ENCODE assay signal across 1 cellular context in the genomic region with DNA sequence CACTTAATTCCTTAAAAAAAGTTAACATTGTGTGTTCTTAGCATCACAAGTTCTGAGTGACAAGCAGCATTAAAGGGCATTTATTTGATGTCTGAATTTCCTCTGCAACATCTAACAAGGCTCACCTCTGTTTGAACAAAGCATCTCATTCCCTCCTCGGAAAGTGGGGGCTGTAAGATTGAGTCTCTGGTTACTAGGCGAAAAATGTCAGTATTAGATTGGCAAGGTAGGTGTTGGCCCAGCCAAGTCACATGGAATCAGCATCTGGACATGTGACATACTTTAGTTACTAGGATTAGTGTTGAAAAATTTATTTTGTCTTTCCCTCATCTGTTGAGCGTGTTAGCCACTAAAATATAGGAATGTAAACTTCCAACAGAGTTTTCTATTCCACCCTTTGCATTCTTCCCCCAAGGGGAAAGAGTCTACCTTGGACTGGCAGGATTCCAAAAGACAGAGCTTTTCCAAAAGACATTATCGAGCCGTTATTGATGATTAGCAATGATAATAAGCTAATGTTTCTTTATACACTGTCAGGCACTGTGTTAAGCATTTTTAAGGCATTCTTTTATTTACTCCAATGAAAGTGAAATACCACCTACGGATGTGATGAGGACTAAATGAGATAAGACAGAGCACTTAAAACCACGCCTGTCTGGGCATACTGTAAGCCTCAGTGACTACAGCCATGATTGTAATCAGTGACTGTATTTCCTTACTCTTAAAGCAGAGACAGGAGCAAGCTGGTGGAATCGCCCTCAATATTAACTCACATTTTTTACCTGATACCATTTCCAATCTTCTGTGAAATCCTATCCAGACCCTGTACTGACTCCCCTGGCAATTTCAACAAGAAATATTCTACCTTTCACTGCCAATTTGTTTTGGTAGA.
TF ChIP-seq lines count a peak whose summit lies in the region.

No MANE protein-coding gene starts in this region.

TF ChIP-seq in K562, 482 proteins besides CTCF, POLR2A, EP300 and RAD21 (continued from another document and continues in another):
- TF ChIP-seq, protein P1, sequence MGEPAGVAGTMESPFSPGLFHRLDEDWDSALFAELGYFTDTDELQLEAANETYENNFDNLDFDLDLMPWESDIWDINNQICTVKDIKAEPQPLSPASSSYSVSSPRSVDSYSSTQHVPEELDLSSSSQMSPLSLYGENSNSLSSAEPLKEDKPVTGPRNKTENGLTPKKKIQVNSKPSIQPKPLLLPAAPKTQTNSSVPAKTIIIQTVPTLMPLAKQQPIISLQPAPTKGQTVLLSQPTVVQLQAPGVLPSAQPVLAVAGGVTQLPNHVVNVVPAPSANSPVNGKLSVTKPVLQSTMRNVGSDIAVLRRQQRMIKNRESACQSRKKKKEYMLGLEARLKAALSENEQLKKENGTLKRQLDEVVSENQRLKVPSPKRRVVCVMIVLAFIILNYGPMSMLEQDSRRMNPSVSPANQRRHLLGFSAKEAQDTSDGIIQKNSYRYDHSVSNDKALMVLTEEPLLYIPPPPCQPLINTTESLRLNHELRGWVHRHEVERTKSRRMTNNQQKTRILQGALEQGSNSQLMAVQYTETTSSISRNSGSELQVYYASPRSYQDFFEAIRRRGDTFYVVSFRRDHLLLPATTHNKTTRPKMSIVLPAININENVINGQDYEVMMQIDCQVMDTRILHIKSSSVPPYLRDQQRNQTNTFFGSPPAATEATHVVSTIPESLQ (CRISPR knock-in tag; IDR thresholded peaks at IDR 0.05) = no peak
- TF ChIP-seq, protein P2, sequence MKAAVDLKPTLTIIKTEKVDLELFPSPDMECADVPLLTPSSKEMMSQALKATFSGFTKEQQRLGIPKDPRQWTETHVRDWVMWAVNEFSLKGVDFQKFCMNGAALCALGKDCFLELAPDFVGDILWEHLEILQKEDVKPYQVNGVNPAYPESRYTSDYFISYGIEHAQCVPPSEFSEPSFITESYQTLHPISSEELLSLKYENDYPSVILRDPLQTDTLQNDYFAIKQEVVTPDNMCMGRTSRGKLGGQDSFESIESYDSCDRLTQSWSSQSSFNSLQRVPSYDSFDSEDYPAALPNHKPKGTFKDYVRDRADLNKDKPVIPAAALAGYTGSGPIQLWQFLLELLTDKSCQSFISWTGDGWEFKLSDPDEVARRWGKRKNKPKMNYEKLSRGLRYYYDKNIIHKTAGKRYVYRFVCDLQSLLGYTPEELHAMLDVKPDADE (conservative IDR thresholded peaks at IDR 0.05; ENCODE audit: control insufficient read depth, low read depth, low read length) = no peak
- TF ChIP-seq PML (IDR thresholded peaks at IDR 0.05; ENCODE audit: low read length) (0 out of 2 replicates have a peak, but pooled peaks have one; percentile 20), COPS2 (conservative IDR thresholded peaks at IDR 0.05) (no peak), SMC3 (conservative IDR thresholded peaks at IDR 0.05; ENCODE audit: insufficient read depth, low read depth, low read length) (no peak), SMAD4 (CRISPR knock-in tag; conservative IDR thresholded peaks at IDR 0.05) (0 out of 2 replicates have a peak, but pooled peaks have one; percentile 56), ZFPM2 (CRISPR knock-in tag; IDR thresholded peaks at IDR 0.05) (no peak), ZNF140 (CRISPR knock-in tag; IDR thresholded peaks at IDR 0.05) (no peak), NRF1 (conservative IDR thresholded peaks at IDR 0.05 in 1 of 2, IDR thresholded peaks at IDR 0.05 in 1 of 2) (no peak; a peak in 1 of 4 replicates), ETS2 (tag; IDR thresholded peaks at IDR 0.05; ENCODE audit: borderline replicate concordance, poor library complexity, severe bottlenecking) (no peak), MCM7 (IDR thresholded peaks at IDR 0.05) (no peak), ZNF699 (CRISPR knock-in tag; IDR thresholded peaks at IDR 0.05; ENCODE audit: insufficient replicate concordance) (no peak), GATAD2A (IDR thresholded peaks at IDR 0.05) (no peak)
- TF ChIP-seq, protein P3, sequence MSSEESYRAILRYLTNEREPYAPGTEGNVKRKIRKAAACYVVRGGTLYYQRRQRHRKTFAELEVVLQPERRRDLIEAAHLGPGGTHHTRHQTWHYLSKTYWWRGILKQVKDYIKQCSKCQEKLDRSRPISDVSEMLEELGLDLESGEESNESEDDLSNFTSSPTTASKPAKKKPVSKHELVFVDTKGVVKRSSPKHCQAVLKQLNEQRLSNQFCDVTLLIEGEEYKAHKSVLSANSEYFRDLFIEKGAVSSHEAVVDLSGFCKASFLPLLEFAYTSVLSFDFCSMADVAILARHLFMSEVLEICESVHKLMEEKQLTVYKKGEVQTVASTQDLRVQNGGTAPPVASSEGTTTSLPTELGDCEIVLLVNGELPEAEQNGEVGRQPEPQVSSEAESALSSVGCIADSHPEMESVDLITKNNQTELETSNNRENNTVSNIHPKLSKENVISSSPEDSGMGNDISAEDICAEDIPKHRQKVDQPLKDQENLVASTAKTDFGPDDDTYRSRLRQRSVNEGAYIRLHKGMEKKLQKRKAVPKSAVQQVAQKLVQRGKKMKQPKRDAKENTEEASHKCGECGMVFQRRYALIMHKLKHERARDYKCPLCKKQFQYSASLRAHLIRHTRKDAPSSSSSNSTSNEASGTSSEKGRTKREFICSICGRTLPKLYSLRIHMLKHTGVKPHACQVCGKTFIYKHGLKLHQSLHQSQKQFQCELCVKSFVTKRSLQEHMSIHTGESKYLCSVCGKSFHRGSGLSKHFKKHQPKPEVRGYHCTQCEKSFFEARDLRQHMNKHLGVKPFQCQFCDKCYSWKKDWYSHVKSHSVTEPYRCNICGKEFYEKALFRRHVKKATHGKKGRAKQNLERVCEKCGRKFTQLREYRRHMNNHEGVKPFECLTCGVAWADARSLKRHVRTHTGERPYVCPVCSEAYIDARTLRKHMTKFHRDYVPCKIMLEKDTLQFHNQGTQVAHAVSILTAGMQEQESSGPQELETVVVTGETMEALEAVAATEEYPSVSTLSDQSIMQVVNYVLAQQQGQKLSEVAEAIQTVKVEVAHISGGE (CRISPR knock-in tag; IDR thresholded peaks at IDR 0.05) = no peak
- TF ChIP-seq, protein P4, sequence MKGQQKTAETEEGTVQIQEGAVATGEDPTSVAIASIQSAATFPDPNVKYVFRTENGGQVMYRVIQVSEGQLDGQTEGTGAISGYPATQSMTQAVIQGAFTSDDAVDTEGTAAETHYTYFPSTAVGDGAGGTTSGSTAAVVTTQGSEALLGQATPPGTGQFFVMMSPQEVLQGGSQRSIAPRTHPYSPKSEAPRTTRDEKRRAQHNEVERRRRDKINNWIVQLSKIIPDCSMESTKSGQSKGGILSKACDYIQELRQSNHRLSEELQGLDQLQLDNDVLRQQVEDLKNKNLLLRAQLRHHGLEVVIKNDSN (CRISPR knock-in tag; IDR thresholded peaks at IDR 0.05) = peak; percentile 30; the same call in 1 of the 2 replicates
- TF ChIP-seq, protein P5, sequence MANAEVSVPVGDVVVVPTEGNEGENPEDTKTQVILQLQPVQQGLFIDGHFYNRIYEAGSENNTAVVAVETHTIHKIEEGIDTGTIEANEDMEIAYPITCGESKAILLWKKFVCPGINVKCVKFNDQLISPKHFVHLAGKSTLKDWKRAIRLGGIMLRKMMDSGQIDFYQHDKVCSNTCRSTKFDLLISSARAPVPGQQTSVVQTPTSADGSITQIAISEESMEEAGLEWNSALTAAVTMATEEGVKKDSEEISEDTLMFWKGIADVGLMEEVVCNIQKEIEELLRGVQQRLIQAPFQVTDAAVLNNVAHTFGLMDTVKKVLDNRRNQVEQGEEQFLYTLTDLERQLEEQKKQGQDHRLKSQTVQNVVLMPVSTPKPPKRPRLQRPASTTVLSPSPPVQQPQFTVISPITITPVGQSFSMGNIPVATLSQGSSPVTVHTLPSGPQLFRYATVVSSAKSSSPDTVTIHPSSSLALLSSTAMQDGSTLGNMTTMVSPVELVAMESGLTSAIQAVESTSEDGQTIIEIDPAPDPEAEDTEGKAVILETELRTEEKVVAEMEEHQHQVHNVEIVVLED (CRISPR knock-in tag; IDR thresholded peaks at IDR 0.05) = no peak
- TF ChIP-seq, protein P6, sequence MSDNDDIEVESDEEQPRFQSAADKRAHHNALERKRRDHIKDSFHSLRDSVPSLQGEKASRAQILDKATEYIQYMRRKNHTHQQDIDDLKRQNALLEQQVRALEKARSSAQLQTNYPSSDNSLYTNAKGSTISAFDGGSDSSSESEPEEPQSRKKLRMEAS (CRISPR knock-in tag; IDR thresholded peaks at IDR 0.05) = no peak
- TF ChIP-seq, protein P7, sequence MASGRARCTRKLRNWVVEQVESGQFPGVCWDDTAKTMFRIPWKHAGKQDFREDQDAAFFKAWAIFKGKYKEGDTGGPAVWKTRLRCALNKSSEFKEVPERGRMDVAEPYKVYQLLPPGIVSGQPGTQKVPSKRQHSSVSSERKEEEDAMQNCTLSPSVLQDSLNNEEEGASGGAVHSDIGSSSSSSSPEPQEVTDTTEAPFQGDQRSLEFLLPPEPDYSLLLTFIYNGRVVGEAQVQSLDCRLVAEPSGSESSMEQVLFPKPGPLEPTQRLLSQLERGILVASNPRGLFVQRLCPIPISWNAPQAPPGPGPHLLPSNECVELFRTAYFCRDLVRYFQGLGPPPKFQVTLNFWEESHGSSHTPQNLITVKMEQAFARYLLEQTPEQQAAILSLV (tag; IDR thresholded peaks at IDR 0.05) = no peak
- TF ChIP-seq, protein P8, sequence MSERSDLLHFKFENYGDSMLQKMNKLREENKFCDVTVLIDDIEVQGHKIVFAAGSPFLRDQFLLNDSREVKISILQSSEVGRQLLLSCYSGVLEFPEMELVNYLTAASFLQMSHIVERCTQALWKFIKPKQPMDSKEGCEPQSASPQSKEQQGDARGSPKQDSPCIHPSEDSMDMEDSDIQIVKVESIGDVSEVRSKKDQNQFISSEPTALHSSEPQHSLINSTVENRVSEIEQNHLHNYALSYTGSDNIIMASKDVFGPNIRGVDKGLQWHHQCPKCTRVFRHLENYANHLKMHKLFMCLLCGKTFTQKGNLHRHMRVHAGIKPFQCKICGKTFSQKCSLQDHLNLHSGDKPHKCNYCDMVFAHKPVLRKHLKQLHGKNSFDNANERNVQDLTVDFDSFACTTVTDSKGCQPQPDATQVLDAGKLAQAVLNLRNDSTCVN (CRISPR knock-in tag; IDR thresholded peaks at IDR 0.05) = no peak
- TF ChIP-seq, protein P9, sequence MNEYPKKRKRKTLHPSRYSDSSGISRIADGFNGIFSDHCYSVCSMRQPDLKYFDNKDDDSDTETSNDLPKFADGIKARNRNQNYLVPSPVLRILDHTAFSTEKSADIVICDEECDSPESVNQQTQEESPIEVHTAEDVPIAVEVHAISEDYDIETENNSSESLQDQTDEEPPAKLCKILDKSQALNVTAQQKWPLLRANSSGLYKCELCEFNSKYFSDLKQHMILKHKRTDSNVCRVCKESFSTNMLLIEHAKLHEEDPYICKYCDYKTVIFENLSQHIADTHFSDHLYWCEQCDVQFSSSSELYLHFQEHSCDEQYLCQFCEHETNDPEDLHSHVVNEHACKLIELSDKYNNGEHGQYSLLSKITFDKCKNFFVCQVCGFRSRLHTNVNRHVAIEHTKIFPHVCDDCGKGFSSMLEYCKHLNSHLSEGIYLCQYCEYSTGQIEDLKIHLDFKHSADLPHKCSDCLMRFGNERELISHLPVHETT (CRISPR knock-in tag; conservative IDR thresholded peaks at IDR 0.05 in 1 of 2, IDR thresholded peaks at IDR 0.05 in 1 of 2) = 0 out of 4 replicates have a peak, but pooled peaks of 1 of the 2 experiments have one; percentile 53
